14 cellular contexts compared by ENCODE assay signal in genomic region chr6:53290547-53291510, GRCh38. TPM values are rescaled to one million over a fixed set of nuclear protein-coding genes. Genes with fewer than 3 reads are reported as not detected.
A peak's percentile ranks its signal among the peaks of the same experiment; 100 is the strongest.
DNase-seq lines count a peak whose midpoint lies in the region; ATAC-seq, FAIRE-seq and TF ChIP-seq lines count a peak whose summit lies in the region.
"Had no signal": no experiment of that assay in that cellular context is flagged by ENCODE, and none has a peak within 500 bp of the region (broad histone marks: within the 10 kb centered on the region; RNA-seq: fewer than 3 reads in every experiment).

No MANE protein-coding gene starts in this region.

- H3K4ac ChIP-seq in trophoblast cell (ENCODE audit: low read depth, low read length) = no peak overlapping the region

- intact Hi-C loops in HepG2 (cut with micrococcal nuclease; ENCODE audit: unreplicated experiment) = loop anchor here (5.0 kb wide), 1 partner anchor 191 kb away; no protein-coding TSS in a partner anchor
- intact Hi-C loops in right lobe of liver (cut with DNase I) = no loop called here
- intact Hi-C loops in vagina (cut with DNase I) = no loop called here

- H3K4me3 ChIP-seq in HepG2 (replicated peaks in 1 of 3; ENCODE audit: insufficient read depth in 1 of 3, low read depth in 2 of 3, low read length in 3 of 3) (no peak overlapping the region), right lobe of liver (no peak overlapping the region), H7 (ENCODE audit: insufficient read depth, low read depth, low read length) (no peak overlapping the region), vagina (no peak overlapping the region), trophoblast cell (ENCODE audit: low read depth, low read length) (no peak overlapping the region)
- H3K4me3 ChIP-seq: transverse colon had no signal

- H3K27ac ChIP-seq in HepG2 (ENCODE audit: extremely low read length, insufficient read depth, low read length) (no peak overlapping the region), right lobe of liver (no peak overlapping the region), vagina (no peak overlapping the region), trophoblast cell (ENCODE audit: low read depth, low read length) (no peak overlapping the region)
- H3K27ac ChIP-seq: transverse colon had no signal

- no peak overlapping the region for H2BK12ac ChIP-seq in trophoblast cell (ENCODE audit: low read length)

- H3K18ac ChIP-seq in trophoblast cell (ENCODE audit: low read length) = no peak overlapping the region

- H3K14ac ChIP-seq in trophoblast cell (ENCODE audit: low read length) = no peak overlapping the region

- in situ Hi-C loops in HepG2 (cut with HindIII; ENCODE audit: extremely low pct_ligation_motif_present, low pct_unique_long_range_greater_than_20kb) = loop anchor here (5.0 to 10.0 kb wide), 2 partner anchors 116 to 189 kb away; no protein-coding TSS in a partner anchor

- H3K9ac ChIP-seq in HepG2 (ENCODE audit: insufficient read depth, low read depth, low read length) = no peak overlapping the region
- H3K9ac ChIP-seq in trophoblast cell (ENCODE audit: low read length) = no peak overlapping the region

- H3K27me3 Mint-ChIP-seq in endothelial cell (ENCODE audit: unreplicated experiment) = peaks cover 2% of the 10 kb centered on the region

- TF ChIP-seq CTCF in HepG2 (CRISPR knock-in tag; IDR thresholded peaks at IDR 0.05) (peak; percentile 27), right lobe of liver (IDR thresholded peaks at IDR 0.05) (no peak), endothelial cell (IDR thresholded peaks at IDR 0.05; ENCODE audit: unreplicated experiment) (no peak), vagina (IDR thresholded peaks at IDR 0.05) (no peak)

- ATAC-seq in HepG2 (no peak), right lobe of liver (no peak)

- TF ChIP-seq RAD21 in HepG2 (CRISPR knock-in tag; IDR thresholded peaks at IDR 0.05) = 0 out of 2 replicates have a peak, but pooled peaks have one; percentile 8

- no peak overlapping the region for H3K4me3 Mint-ChIP-seq in endothelial cell (ENCODE audit: unreplicated experiment)

- H4K8ac ChIP-seq in trophoblast cell (ENCODE audit: low read depth, low read length) = no peak overlapping the region

- no peak for FAIRE-seq in HepG2 (lab: Jason Lieb, UNC)
- FAIRE-seq: H1 had no signal

- H3K9me3 ChIP-seq in HepG2 (ENCODE audit: low read length) (no peaks in the 10 kb centered on the region), right lobe of liver (no peaks in the 10 kb centered on the region), vagina (no peaks in the 10 kb centered on the region), trophoblast cell (ENCODE audit: insufficient read depth, low read depth, low read length) (no peaks in the 10 kb centered on the region)
- H3K9me3 ChIP-seq: transverse colon had no signal

- CTCF ChIA-PET in HepG2 (lab: Yijun Ruan, JAX; ENCODE audit: low intra/inter-chr PET ratio, low total read pairs) = no interaction called here

- H3K9me3 Mint-ChIP-seq in endothelial cell (ENCODE audit: unreplicated experiment) = no peaks in the 10 kb centered on the region

- no peak overlapping the region for H3K4me2 ChIP-seq in HepG2 (ENCODE audit: low read depth, low read length)
- no peak overlapping the region for H3K4me2 ChIP-seq in trophoblast cell (ENCODE audit: low read length)

- WGBS in HepG2 (ENCODE audit: low lambda C conversion rate) = 82% methylated on average over 2 of the region's 2 CpGs
- 65% methylated on average over 2 of the region's 2 CpGs for WGBS in right lobe of liver (ENCODE audit: insufficient coverage, low coverage, low lambda C conversion rate, missing lambda C conversion rate)
- no CpG with 5 or more reads among the region's 2 CpGs for WGBS in trophoblast cell (ENCODE audit: extremely low coverage, insufficient coverage, insufficient read length)

- no peak for TF ChIP-seq POLR2A in HepG2 (IDR thresholded peaks at IDR 0.05; ENCODE audit: insufficient read depth in 1 of 2, low read depth in 2 of 2, low read length in 2 of 2)
- TF ChIP-seq POLR2A in right lobe of liver (IDR thresholded peaks at IDR 0.05) = no peak
- TF ChIP-seq POLR2A in vagina (IDR thresholded peaks at IDR 0.05) = no peak

- H4K91ac ChIP-seq in trophoblast cell (ENCODE audit: low read depth, low read length) = no peak overlapping the region

- H2AFZ ChIP-seq in HepG2 (ENCODE audit: low read length) (no peak overlapping the region), trophoblast cell (ENCODE audit: insufficient read depth, low read length, poor library complexity) (no peak overlapping the region)

- H4K20me1 ChIP-seq in HepG2 (ENCODE audit: insufficient read depth, low read length) = no peaks in the 10 kb centered on the region; the same call in 1 of the 2 replicates

- peaks cover 11% of the 10 kb centered on the region for H3K4me1 Mint-ChIP-seq in endothelial cell (ENCODE audit: unreplicated experiment)

- peaks cover 20% of the 10 kb centered on the region for H3K36me3 Mint-ChIP-seq in endothelial cell (ENCODE audit: low read depth, unreplicated experiment)

- H3K27ac Mint-ChIP-seq in endothelial cell (ENCODE audit: unreplicated experiment) = peak overlapping the region; percentile 33

- H3K79me1 ChIP-seq in trophoblast cell (ENCODE audit: low read length) = no peaks in the 10 kb centered on the region

- H2BK120ac ChIP-seq in trophoblast cell (ENCODE audit: insufficient read depth, low read length, poor library complexity) = no peak overlapping the region

- H3K79me2 ChIP-seq in HepG2 (ENCODE audit: insufficient read depth, low read length) (peaks cover 3% of the 10 kb centered on the region), trophoblast cell (ENCODE audit: control insufficient read depth, insufficient read depth, low read length, poor library complexity) (no peaks in the 10 kb centered on the region)

- no peak overlapping the region for H3K23ac ChIP-seq in trophoblast cell (ENCODE audit: low read length)

- H3K27me3 ChIP-seq in HepG2 (ENCODE audit: control insufficient read depth in 1 of 2, insufficient read depth in 2 of 2, low read length in 2 of 2) (no peaks in the 10 kb centered on the region), right lobe of liver (no peaks in the 10 kb centered on the region), H7 (ENCODE audit: control insufficient read depth, insufficient read depth, low read length) (no peaks in the 10 kb centered on the region), vagina (no peaks in the 10 kb centered on the region), trophoblast cell (ENCODE audit: insufficient read depth, low read length) (no peaks in the 10 kb centered on the region)
- H3K27me3 ChIP-seq: transverse colon had no signal

- H3K4me1 ChIP-seq in HepG2 (ENCODE audit: insufficient read depth, low read length) (0 out of 2 replicates have a peak, but pooled peaks cover 6% of the 10 kb centered on the region), right lobe of liver (peaks cover 0 to 12% (median 0%) of the 10 kb centered on the region in 4 donors), vagina (no peaks in the 10 kb centered on the region), trophoblast cell (ENCODE audit: control insufficient read depth in 1 of 2, insufficient read depth in 2 of 2, low read length in 2 of 2) (peaks cover 2% of the 10 kb centered on the region in 2 experiments)
- H3K4me1 ChIP-seq: transverse colon had no signal

- H4K12ac ChIP-seq in trophoblast cell (ENCODE audit: low read depth, low read length) = no peak overlapping the region

- H3K36me3 ChIP-seq in HepG2 (replicated peaks in 1 of 2; ENCODE audit: control insufficient read depth in 1 of 2, insufficient read depth in 2 of 2, low read length in 2 of 2) = peaks cover 1 to 27% of the 10 kb centered on the region in 2 experiments
- peaks cover 0 to 3% (median 1%) of the 10 kb centered on the region in 4 donors for H3K36me3 ChIP-seq in right lobe of liver
- H3K36me3 ChIP-seq in H7 (replicated peaks; ENCODE audit: control insufficient read depth, insufficient read depth, low read length) = peaks cover 6% of the 10 kb centered on the region
- no peaks in the 10 kb centered on the region for H3K36me3 ChIP-seq in vagina
- peaks cover 2 to 4% of the 10 kb centered on the region in 2 experiments for H3K36me3 ChIP-seq in trophoblast cell (ENCODE audit: control insufficient read depth in 1 of 2, insufficient read depth in 2 of 2, low read length in 2 of 2)
- H3K36me3 ChIP-seq: transverse colon had no signal

- no peak overlapping the region for H2AK5ac ChIP-seq in trophoblast cell (ENCODE audit: low read length)

- TF ChIP-seq EP300 in HepG2 (IDR thresholded peaks at IDR 0.05; ENCODE audit: low read depth in 2 of 2, low read length in 2 of 2) (no peak), HepG2 (CRISPR knock-in tag; IDR thresholded peaks at IDR 0.05; ENCODE audit: borderline replicate concordance) (no peak)

- no peak overlapping the region for H2BK5ac ChIP-seq in trophoblast cell (ENCODE audit: low read depth, low read length, poor library complexity)

- DNase-seq in HepG2 (ENCODE audit: low spot score) (no peak), right lobe of liver (no peak), T-helper 2 cell (peak in 3 of 5 experiments; percentile 18 to 90 (median 45)), endothelial cell (ENCODE audit: low spot score) (no peak), H7 (no peak), vagina (ENCODE audit: extremely low spot score in 2 of 2) (no peak), NCI-H1105 (lab: John Stamatoyannopoulos, UW) (no peak), trophoblast cell (no peak)
- DNase-seq: hippocampal formation, NCI-H2081 treated with DMSO at 0.1 percent for 48 hours, retina, T1000, transverse colon had no signal

- no TSS peak for BruUV-seq in HepG2 (replicated peaks; lab: Mats Ljungman, UMichigan)

- POLR2A ChIA-PET in HepG2 (lab: Yijun Ruan, JAX) = no interaction called here

RNA-seq across cellular contexts. Expression of gene ELOVL5, which starts 57.9 kb away (rescaled TPM):
- total RNA-seq in HepG2 (2016; rRNA removed; fragmentation: Illumina TruSeq; extraction: Trizol) (43.9 and 72.4 TPM in 2 replicates), right lobe of liver (100 to 1,000 TPM in 1 of 6 experiments, 10 to 100 TPM in 5; 48.5 to 117 (median 55.7) TPM), endothelial cell (ENCODE audit: unreplicated experiment) (163 TPM), vagina (42.5 TPM)
- total RNA-seq in HepG2 (2016; cell fraction: cytosol; rRNA removed; fragmentation: Illumina TruSeq; extraction: Trizol; ENCODE audit: low read depth) = 13.9 and 14.9 TPM in 2 replicates
- total RNA-seq in HepG2 (2016; cell fraction: insoluble cytoplasmic fraction; rRNA removed; fragmentation: Illumina TruSeq; extraction: Trizol) = 38.2 and 72.3 TPM in 2 replicates
- 35.5 and 41.3 TPM in 2 replicates for total RNA-seq in HepG2 (2016; cell fraction: membrane; rRNA removed; fragmentation: Illumina TruSeq; extraction: Trizol)
- total RNA-seq in HepG2 (2016; cell fraction: nucleus; rRNA removed; fragmentation: Illumina TruSeq; extraction: Trizol) = 100 and 107 TPM in 2 replicates
- 50.1 and 51.9 TPM in 2 replicates for polyA plus RNA-seq in HepG2 (2011; rRNA removed)
- polyA plus RNA-seq in HepG2 (2011; cell fraction: cytosol; rRNA removed) = 25.4 and 42.1 TPM in 2 replicates
- polyA plus RNA-seq in HepG2 (2011; cell fraction: nucleus; rRNA removed) = 43.1 and 55.3 TPM in 2 replicates
- 83.4 and 101 TPM in 2 replicates for polyA plus RNA-seq in HepG2 (2012)
- polyA plus RNA-seq in HepG2 (2016; cell fraction: cytosol; fragmentation: Illumina TruSeq; extraction: Trizol; ENCODE audit: low read depth) = 10.8 and 11.0 TPM in 2 replicates
- 47.3 and 49.0 TPM in 2 replicates for polyA plus RNA-seq in HepG2 (2016; cell fraction: insoluble cytoplasmic fraction; fragmentation: Illumina TruSeq; extraction: Trizol; ENCODE audit: low read depth)
- 27.9 and 31.0 TPM in 2 replicates for polyA plus RNA-seq in HepG2 (2016; cell fraction: membrane; fragmentation: Illumina TruSeq; extraction: Trizol; ENCODE audit: low read depth)
- polyA plus RNA-seq in HepG2 (2016; cell fraction: nucleus; fragmentation: Illumina TruSeq; extraction: Trizol; ENCODE audit: insufficient read depth, low read depth) = 151 and 157 TPM in 2 replicates
- 88.1 and 141 TPM in 2 replicates for polyA minus RNA-seq in HepG2 (2011; rRNA and poly(A)+ RNA removed; ENCODE audit: low replicate concordance)
- polyA minus RNA-seq in HepG2 (2011; cell fraction: cytosol; rRNA and poly(A)+ RNA removed) = 50.1 and 59.2 TPM in 2 replicates
- polyA minus RNA-seq in HepG2 (2011; cell fraction: nucleus; rRNA and poly(A)+ RNA removed) = 54.8 and 92.7 TPM in 2 replicates
- 76.0 and 103 TPM in 2 replicates for total RNA-seq in H7 (2014; rRNA removed; shearing (Covaris generic))
- polyA plus RNA-seq in trophoblast cell (2013) = 73.6 and 77.0 TPM in 2 replicates

Comparison
In these comparisons a context has a peak if more than half of its experiments do, and no peak if none do; other contexts are left out.
1. DNase-seq: peak in T-helper 2 cell (3 of 5); none in HepG2 (single experiment), right lobe of liver (0 of 3), endothelial cell (single experiment), H7 (single experiment), vagina (0 of 2), NCI-H1105 (single experiment) and trophoblast cell (0 of 2).